1 cellular context compared by ENCODE assay signal in the genomic region with DNA sequence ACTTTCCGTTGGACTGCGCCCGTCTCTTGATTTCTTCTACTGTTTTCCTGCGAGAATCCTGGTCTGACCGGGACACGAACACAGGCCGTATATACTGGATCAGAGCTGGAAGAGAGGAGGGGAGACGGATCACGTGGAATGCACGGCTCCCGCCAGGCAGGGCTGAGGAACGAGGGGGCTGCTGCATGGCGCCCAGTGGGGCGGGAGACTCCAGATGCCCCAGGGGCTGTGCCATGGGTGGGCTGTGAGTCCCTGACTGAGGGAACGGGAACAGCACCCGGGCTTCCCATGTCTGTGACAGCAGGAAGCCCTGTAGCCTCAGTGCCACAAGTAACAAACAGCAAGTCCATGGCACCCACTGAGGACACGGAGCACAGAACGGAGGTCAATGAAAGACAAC.
TF ChIP-seq lines count a peak whose summit lies in the region.

No MANE protein-coding gene starts in this region.

TF ChIP-seq in H1, 55 proteins besides CTCF, POLR2A, EP300 and RAD21:
- TF ChIP-seq, protein P1, sequence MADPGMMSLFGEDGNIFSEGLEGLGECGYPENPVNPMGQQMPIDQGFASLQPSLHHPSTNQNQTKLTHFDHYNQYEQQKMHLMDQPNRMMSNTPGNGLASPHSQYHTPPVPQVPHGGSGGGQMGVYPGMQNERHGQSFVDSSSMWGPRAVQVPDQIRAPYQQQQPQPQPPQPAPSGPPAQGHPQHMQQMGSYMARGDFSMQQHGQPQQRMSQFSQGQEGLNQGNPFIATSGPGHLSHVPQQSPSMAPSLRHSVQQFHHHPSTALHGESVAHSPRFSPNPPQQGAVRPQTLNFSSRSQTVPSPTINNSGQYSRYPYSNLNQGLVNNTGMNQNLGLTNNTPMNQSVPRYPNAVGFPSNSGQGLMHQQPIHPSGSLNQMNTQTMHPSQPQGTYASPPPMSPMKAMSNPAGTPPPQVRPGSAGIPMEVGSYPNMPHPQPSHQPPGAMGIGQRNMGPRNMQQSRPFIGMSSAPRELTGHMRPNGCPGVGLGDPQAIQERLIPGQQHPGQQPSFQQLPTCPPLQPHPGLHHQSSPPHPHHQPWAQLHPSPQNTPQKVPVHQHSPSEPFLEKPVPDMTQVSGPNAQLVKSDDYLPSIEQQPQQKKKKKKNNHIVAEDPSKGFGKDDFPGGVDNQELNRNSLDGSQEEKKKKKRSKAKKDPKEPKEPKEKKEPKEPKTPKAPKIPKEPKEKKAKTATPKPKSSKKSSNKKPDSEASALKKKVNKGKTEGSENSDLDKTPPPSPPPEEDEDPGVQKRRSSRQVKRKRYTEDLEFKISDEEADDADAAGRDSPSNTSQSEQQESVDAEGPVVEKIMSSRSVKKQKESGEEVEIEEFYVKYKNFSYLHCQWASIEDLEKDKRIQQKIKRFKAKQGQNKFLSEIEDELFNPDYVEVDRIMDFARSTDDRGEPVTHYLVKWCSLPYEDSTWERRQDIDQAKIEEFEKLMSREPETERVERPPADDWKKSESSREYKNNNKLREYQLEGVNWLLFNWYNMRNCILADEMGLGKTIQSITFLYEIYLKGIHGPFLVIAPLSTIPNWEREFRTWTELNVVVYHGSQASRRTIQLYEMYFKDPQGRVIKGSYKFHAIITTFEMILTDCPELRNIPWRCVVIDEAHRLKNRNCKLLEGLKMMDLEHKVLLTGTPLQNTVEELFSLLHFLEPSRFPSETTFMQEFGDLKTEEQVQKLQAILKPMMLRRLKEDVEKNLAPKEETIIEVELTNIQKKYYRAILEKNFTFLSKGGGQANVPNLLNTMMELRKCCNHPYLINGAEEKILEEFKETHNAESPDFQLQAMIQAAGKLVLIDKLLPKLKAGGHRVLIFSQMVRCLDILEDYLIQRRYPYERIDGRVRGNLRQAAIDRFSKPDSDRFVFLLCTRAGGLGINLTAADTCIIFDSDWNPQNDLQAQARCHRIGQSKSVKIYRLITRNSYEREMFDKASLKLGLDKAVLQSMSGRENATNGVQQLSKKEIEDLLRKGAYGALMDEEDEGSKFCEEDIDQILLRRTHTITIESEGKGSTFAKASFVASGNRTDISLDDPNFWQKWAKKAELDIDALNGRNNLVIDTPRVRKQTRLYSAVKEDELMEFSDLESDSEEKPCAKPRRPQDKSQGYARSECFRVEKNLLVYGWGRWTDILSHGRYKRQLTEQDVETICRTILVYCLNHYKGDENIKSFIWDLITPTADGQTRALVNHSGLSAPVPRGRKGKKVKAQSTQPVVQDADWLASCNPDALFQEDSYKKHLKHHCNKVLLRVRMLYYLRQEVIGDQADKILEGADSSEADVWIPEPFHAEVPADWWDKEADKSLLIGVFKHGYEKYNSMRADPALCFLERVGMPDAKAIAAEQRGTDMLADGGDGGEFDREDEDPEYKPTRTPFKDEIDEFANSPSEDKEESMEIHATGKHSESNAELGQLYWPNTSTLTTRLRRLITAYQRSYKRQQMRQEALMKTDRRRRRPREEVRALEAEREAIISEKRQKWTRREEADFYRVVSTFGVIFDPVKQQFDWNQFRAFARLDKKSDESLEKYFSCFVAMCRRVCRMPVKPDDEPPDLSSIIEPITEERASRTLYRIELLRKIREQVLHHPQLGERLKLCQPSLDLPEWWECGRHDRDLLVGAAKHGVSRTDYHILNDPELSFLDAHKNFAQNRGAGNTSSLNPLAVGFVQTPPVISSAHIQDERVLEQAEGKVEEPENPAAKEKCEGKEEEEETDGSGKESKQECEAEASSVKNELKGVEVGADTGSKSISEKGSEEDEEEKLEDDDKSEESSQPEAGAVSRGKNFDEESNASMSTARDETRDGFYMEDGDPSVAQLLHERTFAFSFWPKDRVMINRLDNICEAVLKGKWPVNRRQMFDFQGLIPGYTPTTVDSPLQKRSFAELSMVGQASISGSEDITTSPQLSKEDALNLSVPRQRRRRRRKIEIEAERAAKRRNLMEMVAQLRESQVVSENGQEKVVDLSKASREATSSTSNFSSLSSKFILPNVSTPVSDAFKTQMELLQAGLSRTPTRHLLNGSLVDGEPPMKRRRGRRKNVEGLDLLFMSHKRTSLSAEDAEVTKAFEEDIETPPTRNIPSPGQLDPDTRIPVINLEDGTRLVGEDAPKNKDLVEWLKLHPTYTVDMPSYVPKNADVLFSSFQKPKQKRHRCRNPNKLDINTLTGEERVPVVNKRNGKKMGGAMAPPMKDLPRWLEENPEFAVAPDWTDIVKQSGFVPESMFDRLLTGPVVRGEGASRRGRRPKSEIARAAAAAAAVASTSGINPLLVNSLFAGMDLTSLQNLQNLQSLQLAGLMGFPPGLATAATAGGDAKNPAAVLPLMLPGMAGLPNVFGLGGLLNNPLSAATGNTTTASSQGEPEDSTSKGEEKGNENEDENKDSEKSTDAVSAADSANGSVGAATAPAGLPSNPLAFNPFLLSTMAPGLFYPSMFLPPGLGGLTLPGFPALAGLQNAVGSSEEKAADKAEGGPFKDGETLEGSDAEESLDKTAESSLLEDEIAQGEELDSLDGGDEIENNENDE (IDR thresholded peaks at IDR 0.05; ENCODE audit: insufficient replicate concordance, low read length): no peak
- TF ChIP-seq CBX8 (IDR thresholded peaks at IDR 0.05; ENCODE audit: borderline replicate concordance, low read depth, low read length) (no peak), YY1 (IDR thresholded peaks at IDR 0.05; ENCODE audit: low read depth, low read length) (no peak), GABPA (IDR thresholded peaks at IDR 0.05; ENCODE audit: borderline replicate concordance, insufficient read depth, low read length) (no peak), TBP (IDR thresholded peaks at IDR 0.05; ENCODE audit: low read depth, low read length) (no peak), CBX5 (IDR thresholded peaks at IDR 0.05; ENCODE audit: low read depth, low read length) (no peak)
- TF ChIP-seq, protein P2, sequence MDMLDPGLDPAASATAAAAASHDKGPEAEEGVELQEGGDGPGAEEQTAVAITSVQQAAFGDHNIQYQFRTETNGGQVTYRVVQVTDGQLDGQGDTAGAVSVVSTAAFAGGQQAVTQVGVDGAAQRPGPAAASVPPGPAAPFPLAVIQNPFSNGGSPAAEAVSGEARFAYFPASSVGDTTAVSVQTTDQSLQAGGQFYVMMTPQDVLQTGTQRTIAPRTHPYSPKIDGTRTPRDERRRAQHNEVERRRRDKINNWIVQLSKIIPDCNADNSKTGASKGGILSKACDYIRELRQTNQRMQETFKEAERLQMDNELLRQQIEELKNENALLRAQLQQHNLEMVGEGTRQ (IDR thresholded peaks at IDR 0.05; ENCODE audit: low read length): no peak
